In the genomic region with DNA sequence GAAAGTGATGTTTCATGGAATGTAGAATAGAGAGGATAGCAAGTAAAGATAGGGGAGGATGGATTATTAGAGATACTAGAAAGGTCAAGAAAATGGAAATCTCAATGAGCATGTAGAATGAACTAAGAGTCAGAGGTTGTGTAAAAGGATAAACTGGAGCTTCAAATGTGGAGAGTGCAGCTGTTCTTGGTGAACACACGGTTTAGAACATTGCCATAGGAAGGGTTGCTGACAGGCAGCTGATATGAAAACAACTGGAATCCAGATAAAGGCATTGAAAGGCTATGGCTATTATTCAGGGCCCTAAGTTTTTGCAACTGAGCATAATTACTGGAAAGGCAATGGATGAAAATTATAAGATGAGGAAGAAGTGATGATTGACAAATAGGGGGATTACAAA, we compare ENCODE assay signal across 7 cellular contexts.
"Had no signal": no experiment of that assay in that cellular context is flagged by ENCODE, and none has a peak within 500 bp of the region (broad histone marks: within the 10 kb centered on the region; RNA-seq: fewer than 3 reads in every experiment).

No MANE protein-coding gene starts in this region.

- H3K27ac Mint-ChIP-seq: IgD-negative memory B cell had no signal

- ATAC-seq: HepG2, K562 had no signal

- H3K27ac ChIP-seq: HL-60 had no signal

- H3K36me3 Mint-ChIP-seq: IgD-negative memory B cell had no signal

- FAIRE-seq: HepG2, K562 had no signal

- H3K4me1 Mint-ChIP-seq: IgD-negative memory B cell had no signal

- H3K4me3 Mint-ChIP-seq: IgD-negative memory B cell had no signal

- H3K27me3 Mint-ChIP-seq: IgD-negative memory B cell had no signal

- H3K4me3 ChIP-seq: K562 had no signal

- DNase-seq: IMR-90, KBM-7, KG1 had no signal
